Comparison of ENCODE assay signal across 8 cellular contexts in the genomic region with DNA sequence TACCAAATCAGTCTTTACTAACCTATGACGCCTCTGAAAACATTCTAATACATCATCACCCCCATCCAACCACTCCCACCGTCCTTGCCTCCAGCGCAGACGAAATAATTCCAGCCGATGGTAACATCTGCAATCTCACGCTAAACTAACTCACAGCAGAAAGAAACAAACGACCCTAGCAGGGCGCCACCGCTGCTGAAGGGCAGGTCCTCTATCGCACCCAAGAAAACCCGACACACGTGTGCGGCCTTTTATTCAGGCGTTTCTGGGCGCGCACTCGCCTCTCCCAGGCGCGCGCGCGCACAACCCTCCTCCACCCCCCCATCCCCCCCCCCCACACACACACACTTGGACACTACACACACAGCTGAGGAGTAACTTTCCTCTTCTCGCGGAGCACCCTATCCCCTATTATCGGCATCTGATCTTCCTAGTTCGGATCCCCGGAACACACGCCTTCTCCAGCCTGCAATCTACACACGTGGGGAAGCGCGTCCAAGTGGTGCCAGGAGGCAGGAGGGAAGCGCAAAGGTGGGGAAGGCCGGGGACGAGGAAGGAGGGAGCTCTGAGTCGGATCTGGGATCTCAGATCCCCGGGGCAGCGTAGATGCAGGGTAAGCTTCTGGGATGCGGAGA. TPM values are rescaled to one million over a fixed set of nuclear protein-coding genes. Genes with fewer than 3 reads are reported as not detected.
DNase-seq lines count a peak whose midpoint lies in the region; ATAC-seq and TF ChIP-seq lines count a peak whose summit lies in the region.

No MANE protein-coding gene starts in this region.

- H3K4me3 Mint-ChIP-seq in CD4-positive, CD25-positive, alpha-beta regulatory T cell, result peak overlapping the region; percentile 84 to 92 (median 86)
- peak overlapping the region; percentile 88 for H3K4me3 Mint-ChIP-seq in activated naive CD8-positive, alpha-beta T cell treated with anti-CD3 and anti-CD28 coated beads, Interleukin-2, amount 10 ng/mL, durations not matched to agents 7 days and 5 days
- H3K4me3 Mint-ChIP-seq in progenitor cell of endocrine pancreas (ENCODE audit: low read depth), result peak overlapping the region; percentile 70

- H3K4me1 Mint-ChIP-seq in CD4-positive, CD25-positive, alpha-beta regulatory T cell, result peaks cover 5 to 36% (median 19%) of the 10 kb centered on the region in 4 donors
- H3K4me1 Mint-ChIP-seq in activated naive CD8-positive, alpha-beta T cell treated with anti-CD3 and anti-CD28 coated beads, Interleukin-2, amount 10 ng/mL, durations not matched to agents 7 days and 5 days, result peaks cover 46% of the 10 kb centered on the region
- peaks cover 9% of the 10 kb centered on the region for H3K4me1 Mint-ChIP-seq in progenitor cell of endocrine pancreas (ENCODE audit: low read depth)

- H3K27me3 ChIP-seq in CD4-positive, CD25-positive, alpha-beta regulatory T cell (ENCODE audit: control insufficient read depth, insufficient read depth, low read length), result peaks cover 23% of the 10 kb centered on the region
- no peaks in the 10 kb centered on the region for H3K27me3 ChIP-seq in left ventricle myocardium inferior (ENCODE audit: low read depth)

- H3K4me1 ChIP-seq in CD4-positive, CD25-positive, alpha-beta regulatory T cell (ENCODE audit: control insufficient read depth, insufficient read depth, low read length, poor library complexity, severe bottlenecking), result peaks cover 23% of the 10 kb centered on the region
- H3K4me1 ChIP-seq in HEK293 (ENCODE audit: control insufficient read depth, insufficient read depth, low read length) (peaks cover 9% of the 10 kb centered on the region), left ventricle myocardium inferior (peaks cover 73% of the 10 kb centered on the region)

- POLR2A ChIA-PET in HEK293 (lab: Yijun Ruan, JAX), result interaction anchor here (0.6 to 3.5 kb wide), 8 partner anchors 20 to 1411 kb away, joined by 3 to 16 read pairs (median 6); partner anchors contain the start of genes NOL7, SIRT5 and TBC1D7
- POLR2A ChIA-PET in activated naive CD8-positive, alpha-beta T cell treated with anti-CD3 and anti-CD28 coated beads, Interleukin-2, amount 10 ng/mL, durations not matched to agents 7 days and 5 days (lab: Charles Lee), result interaction anchor here (0.8 to 3.9 kb wide), 8 partner anchors 28 to 158 kb away, joined by 3 to 23 read pairs (median 5); partner anchors contain the start of genes SIRT5 and TBC1D7

- intact Hi-C loops in left ventricle myocardium inferior (cut with micrococcal nuclease), result loop anchor here (5.0 to 10.0 kb wide), 2 partner anchors 51 to 61 kb away; no protein-coding TSS in a partner anchor

- H3K9me3 ChIP-seq in CD4-positive, CD25-positive, alpha-beta regulatory T cell (ENCODE audit: control insufficient read depth in 2 of 2, low read length in 2 of 2), result no peaks in the 10 kb centered on the region
- H3K9me3 ChIP-seq in HEK293 (ENCODE audit: control insufficient read depth, insufficient read depth, low read depth, low read length) (no peaks in the 10 kb centered on the region), left ventricle myocardium inferior (replicated peaks) (no peaks in the 10 kb centered on the region)

- TF ChIP-seq CTCF in HEK293 (tag by site-specific recombination; IDR thresholded peaks at IDR 0.05) (peak; percentile 50; the same call in 1 of the 2 replicates), left ventricle myocardium inferior (IDR thresholded peaks at IDR 0.05; ENCODE audit: borderline replicate concordance) (no peak), progenitor cell of endocrine pancreas (IDR thresholded peaks at IDR 0.05; ENCODE audit: unreplicated experiment) (no peak)

- ATAC-seq in CD4-positive, CD25-positive, alpha-beta regulatory T cell (ENCODE audit: low read depth in 2 of 2), result no peak
- ATAC-seq in activated naive CD8-positive, alpha-beta T cell treated with anti-CD3 and anti-CD28 coated beads, Interleukin-2, amount 10 ng/mL, durations not matched to agents 7 days and 5 days (ENCODE audit: low read depth), result no peak
- ATAC-seq in HG03378 (IDR thresholded peaks at IDR 0.05; ENCODE audit: unreplicated experiment) (no peak), GM18502 (IDR thresholded peaks at IDR 0.05; ENCODE audit: poor library complexity, unreplicated experiment) (no peak)

- no peaks in the 10 kb centered on the region for H3K36me3 ChIP-seq in CD4-positive, CD25-positive, alpha-beta regulatory T cell (ENCODE audit: control insufficient read depth, insufficient read depth, low read length)
- H3K36me3 ChIP-seq in HEK293 (ENCODE audit: control insufficient read depth in 2 of 2, insufficient read depth in 1 of 2, low read length in 2 of 2) (no peaks in the 10 kb centered on the region), left ventricle myocardium inferior (no peaks in the 10 kb centered on the region)

- peak overlapping the region; percentile 19 for H3K4me3 ChIP-seq in CD4-positive, CD25-positive, alpha-beta regulatory T cell (ENCODE audit: low read depth, low read length)
- H3K4me3 ChIP-seq in HEK293 (ENCODE audit: low read depth, low read length) (peak overlapping the region; percentile 65), left ventricle myocardium inferior (peak overlapping the region; percentile 93)

- H3K27ac ChIP-seq in CD4-positive, CD25-positive, alpha-beta regulatory T cell (ENCODE audit: insufficient read depth, low read length, poor library complexity, severe bottlenecking), result no peak overlapping the region
- H3K27ac ChIP-seq in HEK293 (ENCODE audit: extremely low read depth, low read depth, low read length) (peak overlapping the region; percentile 50; the same call in 1 of the 2 replicates), left ventricle myocardium inferior (replicated peaks) (peak overlapping the region; percentile 98)

- H3K36me3 Mint-ChIP-seq in CD4-positive, CD25-positive, alpha-beta regulatory T cell, result no peaks in the 10 kb centered on the region
- peaks cover 2% of the 10 kb centered on the region for H3K36me3 Mint-ChIP-seq in activated naive CD8-positive, alpha-beta T cell treated with anti-CD3 and anti-CD28 coated beads, Interleukin-2, amount 10 ng/mL, durations not matched to agents 7 days and 5 days
- no peaks in the 10 kb centered on the region for H3K36me3 Mint-ChIP-seq in progenitor cell of endocrine pancreas (ENCODE audit: insufficient read depth)

- H3K9me3 Mint-ChIP-seq in CD4-positive, CD25-positive, alpha-beta regulatory T cell, result peaks cover 0 to 3% (median 0%) of the 10 kb centered on the region in 7 donors
- no peaks in the 10 kb centered on the region for H3K9me3 Mint-ChIP-seq in activated naive CD8-positive, alpha-beta T cell treated with anti-CD3 and anti-CD28 coated beads, Interleukin-2, amount 10 ng/mL, durations not matched to agents 7 days and 5 days
- no peaks in the 10 kb centered on the region for H3K9me3 Mint-ChIP-seq in progenitor cell of endocrine pancreas (ENCODE audit: low read depth)

- CTCF ChIA-PET in HEK293 (lab: Yijun Ruan, JAX), result interaction anchor here (0.6 to 2.1 kb wide), 9 partner anchors 17 to 595 kb away, joined by 3 to 12 read pairs (median 3); partner anchors contain the start of gene SIRT5

- peak overlapping the region in 2 of 3 donors; percentile 52 to 80 for H3K27ac Mint-ChIP-seq in CD4-positive, CD25-positive, alpha-beta regulatory T cell
- peak overlapping the region; percentile 78 for H3K27ac Mint-ChIP-seq in activated naive CD8-positive, alpha-beta T cell treated with anti-CD3 and anti-CD28 coated beads, Interleukin-2, amount 10 ng/mL, durations not matched to agents 7 days and 5 days
- H3K27ac Mint-ChIP-seq in progenitor cell of endocrine pancreas, result no peak overlapping the region

- peak in 1 of 3 donors; percentile 32 for DNase-seq in CD4-positive, CD25-positive, alpha-beta regulatory T cell
- DNase-seq in OCI-M1 (lab: John Stamatoyannopoulos, UW) (peak; percentile 84), left ventricle myocardium inferior (peak; percentile 33), progenitor cell of endocrine pancreas (ENCODE audit: low spot score, unreplicated experiment) (no peak)
- DNase-seq in activated naive CD8-positive, alpha-beta T cell treated with anti-CD3 and anti-CD28 coated beads, Interleukin-2, amount 10 ng/mL, durations not matched to agents 7 days and 5 days, result peak; percentile 50

- H3K27me3 Mint-ChIP-seq in CD4-positive, CD25-positive, alpha-beta regulatory T cell, result peaks cover 41% of the 10 kb centered on the region
- peaks cover 8% of the 10 kb centered on the region for H3K27me3 Mint-ChIP-seq in activated naive CD8-positive, alpha-beta T cell treated with anti-CD3 and anti-CD28 coated beads, Interleukin-2, amount 10 ng/mL, durations not matched to agents 7 days and 5 days
- H3K27me3 Mint-ChIP-seq in progenitor cell of endocrine pancreas, result peaks cover 66% of the 10 kb centered on the region

TF ChIP-seq in HEK293, 187 proteins besides CTCF, POLR2A, EP300 and RAD21 (continues in another document):
- TF ChIP-seq ZBTB26 (tag by site-specific recombination; optimal IDR thresholded peaks at IDR 0.05) (peak; percentile 39), ZNF174 (tag by site-specific recombination; IDR thresholded peaks at IDR 0.05) (no peak), ZNF335 (tag by site-specific recombination; conservative IDR thresholded peaks at IDR 0.05) (peak; percentile 82), ZNF629 (tag by site-specific recombination; IDR thresholded peaks at IDR 0.05) (peak; percentile 86), ZNF366 (tag by site-specific recombination; conservative IDR thresholded peaks at IDR 0.05) (peak; percentile 69), KLF8 (tag by site-specific recombination; IDR thresholded peaks at IDR 0.05) (peak; percentile 45; the same call in 1 of the 2 replicates)

RNA-seq across cellular contexts. Expression of gene GFOD1, which starts 1.4 kb away (rescaled TPM):
- total RNA-seq in CD4-positive, CD25-positive, alpha-beta regulatory T cell, result 1.8 TPM
- polyA plus RNA-seq in CD4-positive, CD25-positive, alpha-beta regulatory T cell, result under 1 TPM; 0.06 to 0.37 (median 0.13) TPM
- 1 to 10 TPM; 5.2 to 5.9 TPM for total RNA-seq in activated naive CD8-positive, alpha-beta T cell treated with anti-CD3 and anti-CD28 coated beads, Interleukin-2, amount 10 ng/mL, durations not matched to agents 7 days and 5 days
- total RNA-seq in left ventricle myocardium inferior (51.6 TPM), progenitor cell of endocrine pancreas (0.81 and 0.98 TPM in 2 replicates)

Comparison
In these comparisons a context has a peak if more than half of its experiments do, and no peak if none do; other contexts are left out.
1. H3K4me3 ChIP-seq: peak in every context shown above with its lines; median percentile 93 in left ventricle myocardium inferior; 65 in HEK293; 19 in CD4-positive, CD25-positive, alpha-beta regulatory T cell.